ENCODE assay signal across 8 cellular contexts in the genomic region with DNA sequence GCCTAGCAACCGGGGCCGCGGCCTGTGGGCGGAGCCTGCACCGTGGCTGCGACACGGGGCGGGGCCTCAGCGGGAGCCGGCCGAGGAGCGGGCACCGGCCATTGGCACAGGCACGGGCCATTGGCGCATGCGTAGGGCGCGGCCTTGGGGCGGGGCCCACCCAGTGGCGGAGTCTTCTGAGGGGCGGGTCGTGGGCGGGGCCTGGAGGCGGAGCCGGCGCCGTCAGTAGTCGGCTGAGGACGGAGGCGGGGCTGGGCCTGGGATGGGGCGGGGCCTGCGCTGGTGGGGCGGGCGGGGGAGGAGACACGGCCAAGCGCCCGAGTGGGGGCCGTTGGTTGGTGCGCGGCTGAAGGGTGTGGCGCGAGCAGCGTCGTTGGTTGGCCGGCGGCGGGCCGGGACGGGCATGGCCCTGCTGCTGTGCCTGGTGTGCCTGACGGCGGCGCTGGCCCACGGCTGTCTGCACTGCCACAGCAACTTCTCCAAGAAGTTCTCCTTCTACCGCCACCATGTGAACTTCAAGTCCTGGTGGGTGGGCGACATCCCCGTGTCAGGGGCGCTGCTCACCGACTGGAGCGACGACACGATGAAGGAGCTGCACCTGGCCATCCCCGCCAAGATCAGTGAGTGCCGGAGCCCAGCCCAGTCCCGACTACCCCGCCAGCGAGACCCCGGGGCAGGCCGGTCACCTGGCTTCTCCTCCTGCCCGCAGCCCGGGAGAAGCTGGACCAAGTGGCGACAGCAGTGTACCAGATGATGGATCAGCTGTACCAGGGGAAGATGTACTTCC. TPM values are rescaled to one million over a fixed set of nuclear protein-coding genes. Genes with fewer than 3 reads are reported as not detected.
DNase-seq lines count a peak whose midpoint lies in the region; ATAC-seq and TF ChIP-seq lines count a peak whose summit lies in the region.

A gene with protein sequence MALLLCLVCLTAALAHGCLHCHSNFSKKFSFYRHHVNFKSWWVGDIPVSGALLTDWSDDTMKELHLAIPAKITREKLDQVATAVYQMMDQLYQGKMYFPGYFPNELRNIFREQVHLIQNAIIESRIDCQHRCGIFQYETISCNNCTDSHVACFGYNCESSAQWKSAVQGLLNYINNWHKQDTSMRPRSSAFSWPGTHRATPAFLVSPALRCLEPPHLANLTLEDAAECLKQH (plus strand): TSS at position 373 of the 787 bp plus-strand sequence. CDS start 31 bp downstream, at position 404.

- TF ChIP-seq POLR2A in uterus (IDR thresholded peaks at IDR 0.05): peak in 1 of 2 donors; percentile 16

- peaks cover 0 to 34% of the 10 kb centered on the region in 2 donors for H3K36me3 ChIP-seq in psoas muscle (ENCODE audit: insufficient read depth in 1 of 2, low read depth in 1 of 2)
- no peaks in the 10 kb centered on the region for H3K36me3 ChIP-seq in uterus

- H3K4me3 ChIP-seq in right cardiac atrium (ENCODE audit: low read length): peak within 1 kb of the TSS; percentile 68
- H3K4me3 ChIP-seq in psoas muscle: peak within 1 kb of the TSS; percentile 84
- peak within 1 kb of the TSS; percentile 67 to 74 for H3K4me3 ChIP-seq in uterus

- under 1% methylated on average over 71 of the region's 71 CpGs for WGBS in right cardiac atrium
- WGBS in psoas muscle, 3 donors: 0 to 1% (median 1%) methylated on average over 33 to 71 of the region's 71 CpGs

- peak within 1 kb of the TSS; percentile 99 for H3K4me3 Mint-ChIP-seq in T-helper 1 cell treated with Interleukin-12 subunit alpha and Interleukin-12 subunit beta and Interleukin-4 antibody, amounts not matched to agents 30 μg/mL and 1 μg/mL, for 36 hours

- H3K27me3 ChIP-seq in right cardiac atrium (ENCODE audit: control insufficient read depth, insufficient read depth): no peaks in the 10 kb centered on the region
- no peaks in the 10 kb centered on the region for H3K27me3 ChIP-seq in psoas muscle (ENCODE audit: insufficient read depth in 3 of 3, low read length in 2 of 3)
- H3K27me3 ChIP-seq in uterus: no peaks in the 10 kb centered on the region

- H3K27ac ChIP-seq in angular gyrus (ENCODE audit: low read depth, low read length) (peak within 1 kb of the TSS; percentile 94), right cardiac atrium (ENCODE audit: low read length) (peak within 1 kb of the TSS; percentile 79), psoas muscle (peak within 1 kb of the TSS; percentile 96), uterus (peak within 1 kb of the TSS; percentile 94 to 97)

- no peaks in the 10 kb centered on the region for H3K9me3 Mint-ChIP-seq in T-helper 1 cell treated with Interleukin-12 subunit alpha and Interleukin-12 subunit beta and Interleukin-4 antibody, amounts not matched to agents 30 μg/mL and 1 μg/mL, for 36 hours

- peak within 1 kb of the TSS; percentile 90 for H3K27ac Mint-ChIP-seq in T-helper 1 cell treated with Interleukin-12 subunit alpha and Interleukin-12 subunit beta and Interleukin-4 antibody, amounts not matched to agents 30 μg/mL and 1 μg/mL, for 36 hours

- peaks cover 21% of the 10 kb centered on the region for H3K4me1 Mint-ChIP-seq in T-helper 1 cell treated with Interleukin-12 subunit alpha and Interleukin-12 subunit beta and Interleukin-4 antibody, amounts not matched to agents 30 μg/mL and 1 μg/mL, for 36 hours (ENCODE audit: low read depth)

- H3K4me1 ChIP-seq in right cardiac atrium (ENCODE audit: control insufficient read depth, insufficient read depth, low read length) (peaks cover 3% of the 10 kb centered on the region), psoas muscle (peaks cover 17% of the 10 kb centered on the region), uterus (peaks cover 0 to 5% of the 10 kb centered on the region in 2 donors)

- TF ChIP-seq CTCF in psoas muscle (IDR thresholded peaks at IDR 0.05) (peak; percentile 39), uterus (IDR thresholded peaks at IDR 0.05) (peak in 3 of 4 experiments; percentile 45 to 50 (median 49))

- ATAC-seq in GM18498 (IDR thresholded peaks at IDR 0.05; ENCODE audit: unreplicated experiment) (peak; percentile 71), HG02938 (IDR thresholded peaks at IDR 0.05; ENCODE audit: unreplicated experiment) (peak; percentile 41), right cardiac atrium (peak; percentile 89 to 91), psoas muscle (peak; percentile 89 to 91 (median 90))

- H3K27me3 Mint-ChIP-seq in T-helper 1 cell treated with Interleukin-12 subunit alpha and Interleukin-12 subunit beta and Interleukin-4 antibody, amounts not matched to agents 30 μg/mL and 1 μg/mL, for 36 hours (ENCODE audit: low read depth): no peaks in the 10 kb centered on the region

- intact Hi-C loops in right cardiac atrium (cut with DNase I) (no loop called here), psoas muscle (cut with DNase I) (no loop called here), uterus (cut with DNase I; ENCODE audit: low total_unique reads) (no loop called here)

- H3K36me3 Mint-ChIP-seq in T-helper 1 cell treated with Interleukin-12 subunit alpha and Interleukin-12 subunit beta and Interleukin-4 antibody, amounts not matched to agents 30 μg/mL and 1 μg/mL, for 36 hours (ENCODE audit: low read depth): peaks cover 18% of the 10 kb centered on the region

- H3K9me3 ChIP-seq in right cardiac atrium (ENCODE audit: control insufficient read depth, low read length) (no peaks in the 10 kb centered on the region), psoas muscle (no peaks in the 10 kb centered on the region), uterus (no peaks in the 10 kb centered on the region)

- DNase-seq in NCI-H1694 (lab: John Stamatoyannopoulos, UW): peak; percentile 78
- peak; percentile 99 to 100 (median 100) for DNase-seq in right cardiac atrium
- DNase-seq in psoas muscle: peak; percentile 99 to 100
- DNase-seq in uterus: peak; percentile 99 to 100

RNA-seq across cellular contexts. Expression of the gene that starts here (rescaled TPM):
- total RNA-seq in right cardiac atrium: 1 to 10 TPM; 1.1 to 3.3 (median 2.3) TPM
- polyA plus RNA-seq in right cardiac atrium: 2.7 TPM
- total RNA-seq in psoas muscle: 1 to 10 TPM in 3 of 4 donors, under 1 TPM in 1; 0.89 to 2.8 (median 1.4) TPM
- 1 to 10 TPM in 2 of 3 donors, under 1 TPM in 1; 0.69 to 3.0 (median 2.0) TPM for polyA plus RNA-seq in psoas muscle
- total RNA-seq in uterus: 10 to 100 TPM in 1 of 4 donors, 1 to 10 TPM in 3; 1.5 to 86.1 (median 5.7) TPM

Comparison
In these comparisons a context has a peak if more than half of its experiments do, and no peak if none do; other contexts are left out.
1. Peak in every context shown above with its lines: DNase-seq, ATAC-seq, H3K4me3 ChIP-seq and H3K27ac ChIP-seq.